24 cellular contexts compared by ENCODE assay signal in genomic region chr1:4593106-4593505, GRCh38.
"Had no signal": no experiment of that assay in that cellular context is flagged by ENCODE, and none has a peak within 500 bp of the region (broad histone marks: within the 10 kb centered on the region; RNA-seq: fewer than 3 reads in every experiment).

No MANE protein-coding gene starts in this region.

- DNase-seq: IMR-90, Karpas-422, KG1, MG63, NCI-H1092, NCI-H1105 treated with DMSO at 0.1 percent for 48 hours, NCI-H1417 treated with DMSO at 0.1 percent for 48 hours, NCI-H146, NCI-H1694 treated with DMSO at 0.1 percent for 48 hours, NCI-H1930, NCI-H2081, NCI-H2107, NCI-H2171, NCI-H226, NCI-H446, NCI-H510A, NCI-H524 treated with DMSO at 0.1 percent for 48 hours, NCI-H69, NCI-H774, OCI-M1, PC-9, SHP77 treated with DMSO at 0.1 percent for 48 hours had no signal

- ATAC-seq: HepG2, Right ventricle myocardium inferior had no signal
